ENCODE assay signal across 1 cellular context in genomic region chr16:21599158-21599993, GRCh38.
A peak's percentile ranks its signal among the peaks of the same experiment; 100 is the strongest.
TF ChIP-seq lines count a peak whose summit lies in the region.

Gene METTL9 (plus strand): TSS chr16:21599577. CDS start chr16:21599734, 157 bp downstream.

TF ChIP-seq in WTC11, 78 proteins besides CTCF, POLR2A, EP300 and RAD21 (continued from another document and continues in another):
- TF ChIP-seq E2F4 (CRISPR knock-in tag; IDR thresholded peaks at IDR 0.05; ENCODE audit: borderline replicate concordance, low read depth) (0 out of 2 replicates have a peak, but pooled peaks have one; percentile 73), ATF1 (CRISPR knock-in tag; IDR thresholded peaks at IDR 0.05) (no peak), NR3C1 (CRISPR knock-in tag; conservative IDR thresholded peaks at IDR 0.05; ENCODE audit: low read depth) (no peak), NFE2L1 (CRISPR knock-in tag; IDR thresholded peaks at IDR 0.05) (peak; percentile 78; the same call in 1 of the 2 replicates), ZNF232 (CRISPR knock-in tag; IDR thresholded peaks at IDR 0.05) (no peak; the same call in none of the 2 replicates), ESRRA (CRISPR knock-in tag; IDR thresholded peaks at IDR 0.05; ENCODE audit: borderline replicate concordance) (no peak; the same call in 1 of the 2 replicates), HMGA2 (CRISPR knock-in tag; IDR thresholded peaks at IDR 0.05) (no peak), JAZF1 (CRISPR knock-in tag; IDR thresholded peaks at IDR 0.05) (no peak), IRF2 (CRISPR knock-in tag; IDR thresholded peaks at IDR 0.05; ENCODE audit: borderline replicate concordance, low read depth) (no peak), TEAD1 (CRISPR knock-in tag; IDR thresholded peaks at IDR 0.05) (peak; percentile 93), CREB1 (CRISPR knock-in tag; IDR thresholded peaks at IDR 0.05) (no peak), NFYB (CRISPR knock-in tag; conservative IDR thresholded peaks at IDR 0.05; ENCODE audit: low read depth) (peak; percentile 73), ATF6 (CRISPR knock-in tag; IDR thresholded peaks at IDR 0.05) (no peak), TP53 (CRISPR knock-in tag; IDR thresholded peaks at IDR 0.05) (peak; percentile 75; the same call in 1 of the 2 replicates), ATF2 (CRISPR knock-in tag; IDR thresholded peaks at IDR 0.05; ENCODE audit: borderline replicate concordance, low read depth) (no peak), ZNF416 (CRISPR knock-in tag; IDR thresholded peaks at IDR 0.05) (no peak), ELF4 (CRISPR knock-in tag; IDR thresholded peaks at IDR 0.05; ENCODE audit: low read depth) (no peak), ZNF219 (CRISPR knock-in tag; IDR thresholded peaks at IDR 0.05; ENCODE audit: borderline replicate concordance) (0 out of 2 replicates have a peak, but pooled peaks have one; percentile 65), NFATC4 (CRISPR knock-in tag; IDR thresholded peaks at IDR 0.05) (no peak), CBFB (CRISPR knock-in tag; IDR thresholded peaks at IDR 0.05; ENCODE audit: low read depth) (peak; percentile 97), ZNF263 (CRISPR knock-in tag; IDR thresholded peaks at IDR 0.05; ENCODE audit: low read depth) (no peak), SP1 (CRISPR knock-in tag; conservative IDR thresholded peaks at IDR 0.05) (peak; percentile 98), GRHL2 (CRISPR knock-in tag; IDR thresholded peaks at IDR 0.05; ENCODE audit: insufficient replicate concordance, severe bottlenecking) (no peak)
- TF ChIP-seq, protein P1, sequence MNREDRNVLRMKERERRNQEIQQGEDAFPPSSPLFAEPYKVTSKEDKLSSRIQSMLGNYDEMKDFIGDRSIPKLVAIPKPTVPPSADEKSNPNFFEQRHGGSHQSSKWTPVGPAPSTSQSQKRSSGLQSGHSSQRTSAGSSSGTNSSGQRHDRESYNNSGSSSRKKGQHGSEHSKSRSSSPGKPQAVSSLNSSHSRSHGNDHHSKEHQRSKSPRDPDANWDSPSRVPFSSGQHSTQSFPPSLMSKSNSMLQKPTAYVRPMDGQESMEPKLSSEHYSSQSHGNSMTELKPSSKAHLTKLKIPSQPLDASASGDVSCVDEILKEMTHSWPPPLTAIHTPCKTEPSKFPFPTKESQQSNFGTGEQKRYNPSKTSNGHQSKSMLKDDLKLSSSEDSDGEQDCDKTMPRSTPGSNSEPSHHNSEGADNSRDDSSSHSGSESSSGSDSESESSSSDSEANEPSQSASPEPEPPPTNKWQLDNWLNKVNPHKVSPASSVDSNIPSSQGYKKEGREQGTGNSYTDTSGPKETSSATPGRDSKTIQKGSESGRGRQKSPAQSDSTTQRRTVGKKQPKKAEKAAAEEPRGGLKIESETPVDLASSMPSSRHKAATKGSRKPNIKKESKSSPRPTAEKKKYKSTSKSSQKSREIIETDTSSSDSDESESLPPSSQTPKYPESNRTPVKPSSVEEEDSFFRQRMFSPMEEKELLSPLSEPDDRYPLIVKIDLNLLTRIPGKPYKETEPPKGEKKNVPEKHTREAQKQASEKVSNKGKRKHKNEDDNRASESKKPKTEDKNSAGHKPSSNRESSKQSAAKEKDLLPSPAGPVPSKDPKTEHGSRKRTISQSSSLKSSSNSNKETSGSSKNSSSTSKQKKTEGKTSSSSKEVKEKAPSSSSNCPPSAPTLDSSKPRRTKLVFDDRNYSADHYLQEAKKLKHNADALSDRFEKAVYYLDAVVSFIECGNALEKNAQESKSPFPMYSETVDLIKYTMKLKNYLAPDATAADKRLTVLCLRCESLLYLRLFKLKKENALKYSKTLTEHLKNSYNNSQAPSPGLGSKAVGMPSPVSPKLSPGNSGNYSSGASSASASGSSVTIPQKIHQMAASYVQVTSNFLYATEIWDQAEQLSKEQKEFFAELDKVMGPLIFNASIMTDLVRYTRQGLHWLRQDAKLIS (CRISPR knock-in tag; IDR thresholded peaks at IDR 0.05; ENCODE audit: borderline replicate concordance): no peak
- TF ChIP-seq, protein P2, sequence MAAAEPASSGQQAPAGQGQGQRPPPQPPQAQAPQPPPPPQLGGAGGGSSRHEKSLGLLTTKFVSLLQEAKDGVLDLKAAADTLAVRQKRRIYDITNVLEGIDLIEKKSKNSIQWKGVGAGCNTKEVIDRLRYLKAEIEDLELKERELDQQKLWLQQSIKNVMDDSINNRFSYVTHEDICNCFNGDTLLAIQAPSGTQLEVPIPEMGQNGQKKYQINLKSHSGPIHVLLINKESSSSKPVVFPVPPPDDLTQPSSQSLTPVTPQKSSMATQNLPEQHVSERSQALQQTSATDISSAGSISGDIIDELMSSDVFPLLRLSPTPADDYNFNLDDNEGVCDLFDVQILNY (CRISPR knock-in tag; IDR thresholded peaks at IDR 0.05): peak; percentile 83; the same call in 1 of the 2 replicates
- TF ChIP-seq, protein P3, sequence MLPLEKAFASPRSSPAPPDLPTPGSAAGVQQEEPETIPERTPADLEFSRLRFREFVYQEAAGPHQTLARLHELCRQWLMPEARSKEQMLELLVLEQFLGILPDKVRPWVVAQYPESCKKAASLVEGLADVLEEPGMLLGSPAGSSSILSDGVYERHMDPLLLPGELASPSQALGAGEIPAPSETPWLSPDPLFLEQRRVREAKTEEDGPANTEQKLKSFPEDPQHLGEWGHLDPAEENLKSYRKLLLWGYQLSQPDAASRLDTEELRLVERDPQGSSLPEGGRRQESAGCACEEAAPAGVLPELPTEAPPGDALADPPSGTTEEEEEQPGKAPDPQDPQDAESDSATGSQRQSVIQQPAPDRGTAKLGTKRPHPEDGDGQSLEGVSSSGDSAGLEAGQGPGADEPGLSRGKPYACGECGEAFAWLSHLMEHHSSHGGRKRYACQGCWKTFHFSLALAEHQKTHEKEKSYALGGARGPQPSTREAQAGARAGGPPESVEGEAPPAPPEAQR (CRISPR knock-in tag; IDR thresholded peaks at IDR 0.05): no peak
- TF ChIP-seq, protein P4, sequence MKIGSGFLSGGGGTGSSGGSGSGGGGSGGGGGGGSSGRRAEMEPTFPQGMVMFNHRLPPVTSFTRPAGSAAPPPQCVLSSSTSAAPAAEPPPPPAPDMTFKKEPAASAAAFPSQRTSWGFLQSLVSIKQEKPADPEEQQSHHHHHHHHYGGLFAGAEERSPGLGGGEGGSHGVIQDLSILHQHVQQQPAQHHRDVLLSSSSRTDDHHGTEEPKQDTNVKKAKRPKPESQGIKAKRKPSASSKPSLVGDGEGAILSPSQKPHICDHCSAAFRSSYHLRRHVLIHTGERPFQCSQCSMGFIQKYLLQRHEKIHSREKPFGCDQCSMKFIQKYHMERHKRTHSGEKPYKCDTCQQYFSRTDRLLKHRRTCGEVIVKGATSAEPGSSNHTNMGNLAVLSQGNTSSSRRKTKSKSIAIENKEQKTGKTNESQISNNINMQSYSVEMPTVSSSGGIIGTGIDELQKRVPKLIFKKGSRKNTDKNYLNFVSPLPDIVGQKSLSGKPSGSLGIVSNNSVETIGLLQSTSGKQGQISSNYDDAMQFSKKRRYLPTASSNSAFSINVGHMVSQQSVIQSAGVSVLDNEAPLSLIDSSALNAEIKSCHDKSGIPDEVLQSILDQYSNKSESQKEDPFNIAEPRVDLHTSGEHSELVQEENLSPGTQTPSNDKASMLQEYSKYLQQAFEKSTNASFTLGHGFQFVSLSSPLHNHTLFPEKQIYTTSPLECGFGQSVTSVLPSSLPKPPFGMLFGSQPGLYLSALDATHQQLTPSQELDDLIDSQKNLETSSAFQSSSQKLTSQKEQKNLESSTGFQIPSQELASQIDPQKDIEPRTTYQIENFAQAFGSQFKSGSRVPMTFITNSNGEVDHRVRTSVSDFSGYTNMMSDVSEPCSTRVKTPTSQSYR (CRISPR knock-in tag; IDR thresholded peaks at IDR 0.05): no peak; the same call in 1 of the 2 replicates
- TF ChIP-seq, protein P5, sequence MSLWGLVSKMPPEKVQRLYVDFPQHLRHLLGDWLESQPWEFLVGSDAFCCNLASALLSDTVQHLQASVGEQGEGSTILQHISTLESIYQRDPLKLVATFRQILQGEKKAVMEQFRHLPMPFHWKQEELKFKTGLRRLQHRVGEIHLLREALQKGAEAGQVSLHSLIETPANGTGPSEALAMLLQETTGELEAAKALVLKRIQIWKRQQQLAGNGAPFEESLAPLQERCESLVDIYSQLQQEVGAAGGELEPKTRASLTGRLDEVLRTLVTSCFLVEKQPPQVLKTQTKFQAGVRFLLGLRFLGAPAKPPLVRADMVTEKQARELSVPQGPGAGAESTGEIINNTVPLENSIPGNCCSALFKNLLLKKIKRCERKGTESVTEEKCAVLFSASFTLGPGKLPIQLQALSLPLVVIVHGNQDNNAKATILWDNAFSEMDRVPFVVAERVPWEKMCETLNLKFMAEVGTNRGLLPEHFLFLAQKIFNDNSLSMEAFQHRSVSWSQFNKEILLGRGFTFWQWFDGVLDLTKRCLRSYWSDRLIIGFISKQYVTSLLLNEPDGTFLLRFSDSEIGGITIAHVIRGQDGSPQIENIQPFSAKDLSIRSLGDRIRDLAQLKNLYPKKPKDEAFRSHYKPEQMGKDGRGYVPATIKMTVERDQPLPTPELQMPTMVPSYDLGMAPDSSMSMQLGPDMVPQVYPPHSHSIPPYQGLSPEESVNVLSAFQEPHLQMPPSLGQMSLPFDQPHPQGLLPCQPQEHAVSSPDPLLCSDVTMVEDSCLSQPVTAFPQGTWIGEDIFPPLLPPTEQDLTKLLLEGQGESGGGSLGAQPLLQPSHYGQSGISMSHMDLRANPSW (CRISPR knock-in tag; conservative IDR thresholded peaks at IDR 0.05; ENCODE audit: low read depth): 0 out of 2 replicates have a peak, but pooled peaks have one; percentile 21
- TF ChIP-seq, protein P6, sequence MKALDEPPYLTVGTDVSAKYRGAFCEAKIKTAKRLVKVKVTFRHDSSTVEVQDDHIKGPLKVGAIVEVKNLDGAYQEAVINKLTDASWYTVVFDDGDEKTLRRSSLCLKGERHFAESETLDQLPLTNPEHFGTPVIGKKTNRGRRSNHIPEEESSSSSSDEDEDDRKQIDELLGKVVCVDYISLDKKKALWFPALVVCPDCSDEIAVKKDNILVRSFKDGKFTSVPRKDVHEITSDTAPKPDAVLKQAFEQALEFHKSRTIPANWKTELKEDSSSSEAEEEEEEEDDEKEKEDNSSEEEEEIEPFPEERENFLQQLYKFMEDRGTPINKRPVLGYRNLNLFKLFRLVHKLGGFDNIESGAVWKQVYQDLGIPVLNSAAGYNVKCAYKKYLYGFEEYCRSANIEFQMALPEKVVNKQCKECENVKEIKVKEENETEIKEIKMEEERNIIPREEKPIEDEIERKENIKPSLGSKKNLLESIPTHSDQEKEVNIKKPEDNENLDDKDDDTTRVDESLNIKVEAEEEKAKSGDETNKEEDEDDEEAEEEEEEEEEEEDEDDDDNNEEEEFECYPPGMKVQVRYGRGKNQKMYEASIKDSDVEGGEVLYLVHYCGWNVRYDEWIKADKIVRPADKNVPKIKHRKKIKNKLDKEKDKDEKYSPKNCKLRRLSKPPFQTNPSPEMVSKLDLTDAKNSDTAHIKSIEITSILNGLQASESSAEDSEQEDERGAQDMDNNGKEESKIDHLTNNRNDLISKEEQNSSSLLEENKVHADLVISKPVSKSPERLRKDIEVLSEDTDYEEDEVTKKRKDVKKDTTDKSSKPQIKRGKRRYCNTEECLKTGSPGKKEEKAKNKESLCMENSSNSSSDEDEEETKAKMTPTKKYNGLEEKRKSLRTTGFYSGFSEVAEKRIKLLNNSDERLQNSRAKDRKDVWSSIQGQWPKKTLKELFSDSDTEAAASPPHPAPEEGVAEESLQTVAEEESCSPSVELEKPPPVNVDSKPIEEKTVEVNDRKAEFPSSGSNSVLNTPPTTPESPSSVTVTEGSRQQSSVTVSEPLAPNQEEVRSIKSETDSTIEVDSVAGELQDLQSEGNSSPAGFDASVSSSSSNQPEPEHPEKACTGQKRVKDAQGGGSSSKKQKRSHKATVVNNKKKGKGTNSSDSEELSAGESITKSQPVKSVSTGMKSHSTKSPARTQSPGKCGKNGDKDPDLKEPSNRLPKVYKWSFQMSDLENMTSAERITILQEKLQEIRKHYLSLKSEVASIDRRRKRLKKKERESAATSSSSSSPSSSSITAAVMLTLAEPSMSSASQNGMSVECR (CRISPR knock-in tag; IDR thresholded peaks at IDR 0.05; ENCODE audit: borderline replicate concordance): peak; percentile 97; the same call in 1 of the 2 replicates
- TF ChIP-seq, protein P7, sequence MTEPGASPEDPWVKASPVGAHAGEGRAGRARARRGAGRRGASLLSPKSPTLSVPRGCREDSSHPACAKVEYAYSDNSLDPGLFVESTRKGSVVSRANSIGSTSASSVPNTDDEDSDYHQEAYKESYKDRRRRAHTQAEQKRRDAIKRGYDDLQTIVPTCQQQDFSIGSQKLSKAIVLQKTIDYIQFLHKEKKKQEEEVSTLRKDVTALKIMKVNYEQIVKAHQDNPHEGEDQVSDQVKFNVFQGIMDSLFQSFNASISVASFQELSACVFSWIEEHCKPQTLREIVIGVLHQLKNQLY (CRISPR knock-in tag; IDR thresholded peaks at IDR 0.05): no peak
- TF ChIP-seq, protein P8, sequence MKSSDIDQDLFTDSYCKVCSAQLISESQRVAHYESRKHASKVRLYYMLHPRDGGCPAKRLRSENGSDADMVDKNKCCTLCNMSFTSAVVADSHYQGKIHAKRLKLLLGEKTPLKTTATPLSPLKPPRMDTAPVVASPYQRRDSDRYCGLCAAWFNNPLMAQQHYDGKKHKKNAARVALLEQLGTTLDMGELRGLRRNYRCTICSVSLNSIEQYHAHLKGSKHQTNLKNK (CRISPR knock-in tag; IDR thresholded peaks at IDR 0.05): no peak
- TF ChIP-seq, protein P9, sequence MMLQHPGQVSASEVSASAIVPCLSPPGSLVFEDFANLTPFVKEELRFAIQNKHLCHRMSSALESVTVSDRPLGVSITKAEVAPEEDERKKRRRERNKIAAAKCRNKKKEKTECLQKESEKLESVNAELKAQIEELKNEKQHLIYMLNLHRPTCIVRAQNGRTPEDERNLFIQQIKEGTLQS (CRISPR knock-in tag; conservative IDR thresholded peaks at IDR 0.05): no peak
